ENCODE assay signal across 12 cellular contexts in genomic region chr6:144297498-144298166, GRCh38. TPM values are rescaled to one million over a fixed set of nuclear protein-coding genes. Genes with fewer than 3 reads are reported as not detected.
DNase-seq lines count a peak whose midpoint lies in the region; ATAC-seq and TF ChIP-seq lines count a peak whose summit lies in the region.
"Had no signal": no experiment of that assay in that cellular context is flagged by ENCODE, and none has a peak within 500 bp of the region (broad histone marks: within the 10 kb centered on the region; RNA-seq: fewer than 3 reads in every experiment).

No MANE protein-coding gene starts in this region.

- H3K27me3 Mint-ChIP-seq in CD14-positive monocyte (ENCODE audit: low read depth in 3 of 3) (no peaks in the 10 kb centered on the region), brain (no peaks in the 10 kb centered on the region)

- peak overlapping the region; percentile 24 for H3K4me3 ChIP-seq in psoas muscle

- no peak for DNase-seq in CD14-positive monocyte (ENCODE audit: low spot score)
- DNase-seq in iris pigment epithelial cell (ENCODE audit: low read depth): peak; percentile 13
- no peak for DNase-seq in psoas muscle
- DNase-seq in activated naive CD4-positive, alpha-beta T cell treated with anti-CD3 and anti-CD28 coated beads, Interleukin-2, amount 50 U/mL, for 72 hours (ENCODE audit: low spot score in 2 of 2): no peak
- no peak for DNase-seq in cerebellar nuclear complex (lab: John Stamatoyannopoulos, UW)
- DNase-seq in NCI-H446 treated with DMSO at 0.1 percent for 48 hours (lab: John Stamatoyannopoulos, UW): no peak
- DNase-seq in SK-N-DZ (ENCODE audit: low spot score): no peak
- DNase-seq: DMS153, midbrain had no signal

- H3K27ac Mint-ChIP-seq in CD14-positive monocyte (peak overlapping the region in 4 of 7 donors; percentile 6 to 52 (median 32)), brain (peak overlapping the region in 3 of 5 experiments; percentile 39 to 91 (median 66))
- no peak overlapping the region for H3K27ac Mint-ChIP-seq in activated naive CD4-positive, alpha-beta T cell treated with anti-CD3 and anti-CD28 coated beads, Interleukin-2, amount 50 U/mL, for 72 hours

- H3K9me3 Mint-ChIP-seq in CD14-positive monocyte: peaks cover 0 to 3% (median 0%) of the 10 kb centered on the region in 7 donors
- no peaks in the 10 kb centered on the region for H3K9me3 Mint-ChIP-seq in brain
- H3K9me3 Mint-ChIP-seq in activated naive CD4-positive, alpha-beta T cell treated with anti-CD3 and anti-CD28 coated beads, Interleukin-2, amount 50 U/mL, for 72 hours: peaks cover 0 to 14% of the 10 kb centered on the region in 2 donors

- H3K36me3 ChIP-seq in psoas muscle (ENCODE audit: insufficient read depth in 1 of 2, low read depth in 1 of 2): peaks cover 0 to 10% of the 10 kb centered on the region in 2 donors

- H3K36me3 Mint-ChIP-seq in CD14-positive monocyte (peaks cover 45 to 51% of the 10 kb centered on the region in 2 donors), brain (peaks cover 27% of the 10 kb centered on the region)
- peaks cover 0 to 12% of the 10 kb centered on the region in 2 donors for H3K36me3 Mint-ChIP-seq in activated naive CD4-positive, alpha-beta T cell treated with anti-CD3 and anti-CD28 coated beads, Interleukin-2, amount 50 U/mL, for 72 hours

- H3K9me3 ChIP-seq in psoas muscle: no peaks in the 10 kb centered on the region

- TF ChIP-seq CTCF in CD14-positive monocyte (IDR thresholded peaks at IDR 0.05) (no peak), brain (conservative IDR thresholded peaks at IDR 0.05) (no peak), psoas muscle (IDR thresholded peaks at IDR 0.05) (no peak)

- intact Hi-C loops in CD14-positive monocyte (cut with micrococcal nuclease) (no loop called here), psoas muscle (cut with DNase I) (no loop called here)

- WGBS in psoas muscle, 3 donors: 37 to 56% (median 41%) methylated on average over 3 of the region's 3 CpGs

- H3K4me1 Mint-ChIP-seq in CD14-positive monocyte: peaks cover 26% of the 10 kb centered on the region
- peaks cover 18% of the 10 kb centered on the region for H3K4me1 Mint-ChIP-seq in brain

- H3K4me3 Mint-ChIP-seq in CD14-positive monocyte: no peak overlapping the region
- peak overlapping the region in 1 of 5 experiments; percentile 18 for H3K4me3 Mint-ChIP-seq in brain

- ATAC-seq in psoas muscle: peak in 3 of 4 donors; percentile 64 to 77 (median 77)
- ATAC-seq in activated naive CD4-positive, alpha-beta T cell treated with anti-CD3 and anti-CD28 coated beads, Interleukin-2, amount 50 U/mL, for 72 hours: no peak

- peaks cover 39% of the 10 kb centered on the region for H3K4me1 ChIP-seq in psoas muscle

- no peaks in the 10 kb centered on the region for H3K27me3 ChIP-seq in psoas muscle (ENCODE audit: insufficient read depth in 3 of 3, low read length in 2 of 3)

- H3K27ac ChIP-seq in psoas muscle: peak overlapping the region; percentile 70
- H3K27ac ChIP-seq: HL-60, RWPE1 had no signal

RNA-seq across cellular contexts. Expression of gene UTRN, which starts 12.5 kb away (rescaled TPM):
- 10 to 100 TPM; 21.8 to 66.1 TPM for polyA plus RNA-seq in CD14-positive monocyte
- polyA plus RNA-seq in brain (ENCODE audit: insufficient read depth, low read depth, low replicate concordance): 4.1 TPM
- 10 to 100 TPM; 29.1 to 64.9 (median 43.7) TPM for total RNA-seq in psoas muscle
- 10 to 100 TPM in 1 of 3 donors, 1 to 10 TPM in 2; 6.0 to 10.8 (median 8.6) TPM for polyA plus RNA-seq in psoas muscle
- total RNA-seq in activated naive CD4-positive, alpha-beta T cell treated with anti-CD3 and anti-CD28 coated beads, Interleukin-2, amount 50 U/mL, for 72 hours: 10 to 100 TPM; 56.9 to 63.4 TPM
- 1.1 and 1.8 TPM in 2 replicates for polyA plus RNA-seq in SK-N-DZ (2014; cell fraction: cytosol; rRNA removed)
- 0.88 and 1.1 TPM in 2 replicates for polyA plus RNA-seq in SK-N-DZ (2014; cell fraction: nucleus; rRNA removed)

Comparison
In these comparisons a context has a peak if more than half of its experiments do, and no peak if none do; other contexts are left out.
1. H3K27ac Mint-ChIP-seq: peak in CD14-positive monocyte (4 of 7) and brain (3 of 5); none in activated naive CD4-positive, alpha-beta T cell treated with anti-CD3 and anti-CD28 coated beads, Interleukin-2, amount 50 U/mL, for 72 hours (0 of 2).
2. ATAC-seq: peak in psoas muscle (3 of 4); none in activated naive CD4-positive, alpha-beta T cell treated with anti-CD3 and anti-CD28 coated beads, Interleukin-2, amount 50 U/mL, for 72 hours (0 of 2).